Comparison of ENCODE assay signal across 12 cellular contexts in the genomic region with DNA sequence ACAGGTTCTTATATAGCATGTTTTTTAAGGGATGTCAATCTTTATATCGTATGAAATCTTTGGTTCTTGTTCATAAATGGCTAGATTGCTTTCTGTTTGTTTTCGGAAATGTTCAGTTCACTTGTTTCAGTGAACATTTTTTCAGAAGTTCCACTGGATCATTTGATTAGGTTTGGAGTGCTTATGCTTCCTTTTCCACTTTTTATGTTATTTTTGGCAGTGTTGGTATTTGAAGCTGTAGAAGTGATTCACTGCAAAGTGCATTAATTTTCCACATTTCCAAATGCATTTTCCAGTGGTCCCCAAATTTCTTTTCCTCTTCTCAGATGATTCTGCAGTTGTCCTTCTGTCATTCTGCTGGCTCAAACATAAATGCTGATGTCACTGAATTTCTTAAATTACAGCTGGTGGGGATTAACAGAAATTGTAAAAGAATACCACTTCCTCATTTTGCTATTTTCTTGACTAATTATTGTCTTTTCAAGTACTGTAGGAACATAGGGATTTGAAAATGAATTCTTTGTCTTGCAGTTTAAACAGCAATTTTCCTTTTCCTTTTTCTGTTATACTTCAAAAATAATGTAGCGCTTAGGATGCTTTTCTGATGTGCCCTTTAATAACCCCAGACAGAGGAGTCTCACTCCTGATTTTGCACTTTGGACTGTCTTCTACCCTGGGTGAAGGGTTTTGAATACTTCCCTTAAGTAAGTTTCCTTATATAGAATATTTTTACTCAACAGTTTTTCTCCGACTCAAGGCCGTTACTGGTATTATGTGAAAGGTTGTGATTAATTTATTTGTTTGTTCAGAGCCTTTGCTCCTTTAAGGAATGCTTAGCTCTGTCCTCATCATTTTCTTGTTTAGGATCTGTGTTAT. TPM values are rescaled to one million over a fixed set of nuclear protein-coding genes. Genes with fewer than 3 reads are reported as not detected.
DNase-seq lines count a peak whose midpoint lies in the region; ATAC-seq and TF ChIP-seq lines count a peak whose summit lies in the region.
"Had no signal": no experiment of that assay in that cellular context is flagged by ENCODE, and none has a peak within 500 bp of the region (broad histone marks: within the 10 kb centered on the region; RNA-seq: fewer than 3 reads in every experiment).

No MANE protein-coding gene starts in this region.

- H3K27me3 Mint-ChIP-seq in nephron progenitor cell (ENCODE audit: low read depth, poor library complexity): peaks cover 3% of the 10 kb centered on the region

- no peak overlapping the region for H3K27ac Mint-ChIP-seq in nephron progenitor cell

- H3K9me3 ChIP-seq in SJSA1 (replicated peaks) (no peaks in the 10 kb centered on the region), tibial artery (no peaks in the 10 kb centered on the region)

- no peak overlapping the region for H3K4me3 ChIP-seq in SJSA1
- peak overlapping the region; percentile 22 for H3K4me3 ChIP-seq in kidney epithelial cell (ENCODE audit: low read depth, low read length)
- no peak overlapping the region for H3K4me3 ChIP-seq in tibial artery

- H3K27me3 ChIP-seq in SJSA1 (replicated peaks): no peaks in the 10 kb centered on the region
- no peaks in the 10 kb centered on the region for H3K27me3 ChIP-seq in kidney epithelial cell (ENCODE audit: control insufficient read depth, insufficient read depth, low read length)
- H3K27me3 ChIP-seq in tibial artery: no peaks in the 10 kb centered on the region

- DNase-seq in NOMO-1 (lab: John Stamatoyannopoulos, UW; ENCODE audit: unreplicated experiment in 2 of 2) (peak; percentile 51 to 94), NOMO-1 treated with dmso at 0.1 percent for 144 hours (lab: John Stamatoyannopoulos, UW; ENCODE audit: unreplicated experiment) (no peak), SJSA1 (ENCODE audit: low read depth in 1 of 2, low spot score in 2 of 2) (no peak), kidney epithelial cell (ENCODE audit: low read depth) (no peak), tibial artery (no peak), DMS53 treated with DMSO at 0.1 percent for 48 hours (lab: John Stamatoyannopoulos, UW; ENCODE audit: unreplicated experiment) (no peak), nephron progenitor cell (no peak)
- DNase-seq: activated CD4-positive, alpha-beta T cell treated with anti-CD3 and anti-CD28 coated beads for 48 hours; central memory CD4-positive, alpha-beta T cell; NCI-H2081 had no signal

- H3K4me1 ChIP-seq in SJSA1 (replicated peaks): peaks cover 51% of the 10 kb centered on the region
- peaks cover 0 to 71% (median 27%) of the 10 kb centered on the region in 4 donors for H3K4me1 ChIP-seq in tibial artery

- H3K4me1 Mint-ChIP-seq in nephron progenitor cell: peaks cover 24% of the 10 kb centered on the region

- H3K9me3 Mint-ChIP-seq in nephron progenitor cell: no peaks in the 10 kb centered on the region

- no peaks in the 10 kb centered on the region for H3K36me3 ChIP-seq in SJSA1
- no peaks in the 10 kb centered on the region for H3K36me3 ChIP-seq in kidney epithelial cell (ENCODE audit: control insufficient read depth, insufficient read depth, low read length)
- no peaks in the 10 kb centered on the region for H3K36me3 ChIP-seq in tibial artery

- H3K27ac ChIP-seq in SJSA1 (peak overlapping the region; percentile 31), tibial artery (peak overlapping the region; percentile 36 to 39)

- no peak for ATAC-seq in HG02588 (IDR thresholded peaks at IDR 0.05; ENCODE audit: unreplicated experiment)
- ATAC-seq: left lobe of liver had no signal

- H3K36me3 Mint-ChIP-seq in nephron progenitor cell (ENCODE audit: low read depth): no peaks in the 10 kb centered on the region

- H3K4me3 Mint-ChIP-seq in nephron progenitor cell: no peak overlapping the region

- intact Hi-C loops in tibial artery (cut with DNase I; ENCODE audit: low total_unique reads): no loop called here

- TF ChIP-seq CTCF in kidney epithelial cell (IDR thresholded peaks at IDR 0.05; ENCODE audit: insufficient read depth, low read length, poor library complexity, severe bottlenecking) (no peak), tibial artery (IDR thresholded peaks at IDR 0.05) (no peak), nephron progenitor cell (IDR thresholded peaks at IDR 0.05) (no peak)

RNA-seq across cellular contexts. Expression of gene MITF, which starts 24.9 kb away (rescaled TPM):
- 9.8 and 16.5 TPM in 2 replicates for total RNA-seq in SJSA1 (2014; rRNA removed; shearing (Covaris generic))
- 5.8 and 6.6 TPM in 2 replicates for total RNA-seq in kidney epithelial cell

Comparison
In these comparisons a context has a peak if more than half of its experiments do, and no peak if none do; other contexts are left out.
1. DNase-seq: peak in NOMO-1 (2 of 2); none in NOMO-1 treated with dmso at 0.1 percent for 144 hours (single experiment), SJSA1 (0 of 2), kidney epithelial cell (single experiment), tibial artery (0 of 2), DMS53 treated with DMSO at 0.1 percent for 48 hours (single experiment) and nephron progenitor cell (single experiment).